21 cellular contexts compared by ENCODE assay signal in the genomic region with DNA sequence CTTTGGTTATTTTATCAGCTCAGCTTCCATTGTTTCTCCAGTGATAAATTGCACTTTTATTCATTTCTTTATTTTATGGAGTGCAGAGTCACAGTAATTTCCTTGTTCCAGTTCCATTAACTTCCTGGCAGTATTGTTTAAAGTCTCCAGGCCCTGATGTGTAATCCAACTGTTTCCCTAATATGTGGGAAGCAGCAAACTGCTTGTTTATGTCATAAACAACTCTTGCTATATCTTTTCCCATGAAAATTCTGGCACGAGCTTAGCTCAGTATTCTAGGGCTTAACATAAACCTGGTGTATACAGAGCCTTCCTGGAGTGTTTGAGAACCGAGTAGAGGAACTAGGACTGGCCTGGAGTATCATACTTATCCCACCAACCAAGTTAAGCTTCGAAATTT.
DNase-seq lines count a peak whose midpoint lies in the region; ATAC-seq, FAIRE-seq and TF ChIP-seq lines count a peak whose summit lies in the region.
"Had no signal": no experiment of that assay in that cellular context is flagged by ENCODE, and none has a peak within 500 bp of the region (broad histone marks: within the 10 kb centered on the region; RNA-seq: fewer than 3 reads in every experiment).

No MANE protein-coding gene starts in this region.

- no peaks in the 10 kb centered on the region for H3K36me3 Mint-ChIP-seq in activated CD4-positive, alpha-beta T cell treated with anti-CD3 and anti-CD28 coated beads, Interleukin-2, amount 10 ng/mL, durations not matched to agents 24 days and 14 days (ENCODE audit: low read depth)
- no peaks in the 10 kb centered on the region for H3K36me3 Mint-ChIP-seq in activated CD4-positive, alpha-beta T cell treated with anti-CD3 and anti-CD28 coated beads for 36 hours (ENCODE audit: low read depth)

- no peak for TF ChIP-seq CTCF in kidney (IDR thresholded peaks at IDR 0.05; ENCODE audit: borderline replicate concordance, extremely low read depth, insufficient read depth)
- TF ChIP-seq CTCF in gastrocnemius medialis (IDR thresholded peaks at IDR 0.05 in 4 of 5, conservative IDR thresholded peaks at IDR 0.05 in 1 of 5): no peak
- TF ChIP-seq CTCF in coronary artery (IDR thresholded peaks at IDR 0.05): no peak

- no peaks in the 10 kb centered on the region for H3K9me3 Mint-ChIP-seq in activated CD4-positive, alpha-beta T cell treated with anti-CD3 and anti-CD28 coated beads, Interleukin-2, amount 10 ng/mL, durations not matched to agents 24 days and 14 days
- H3K9me3 Mint-ChIP-seq in activated CD4-positive, alpha-beta T cell treated with anti-CD3 and anti-CD28 coated beads for 36 hours (ENCODE audit: low read depth): no peaks in the 10 kb centered on the region

- POLR2A ChIA-PET in activated CD4-positive, alpha-beta T cell treated with anti-CD3 and anti-CD28 coated beads for 36 hours (lab: Charles Lee): no interaction called here

- no peak for ATAC-seq in activated CD4-positive, alpha-beta T cell treated with anti-CD3 and anti-CD28 coated beads for 36 hours
- ATAC-seq in gastrocnemius medialis: peak in 1 of 2 donors; percentile 68

- CTCF ChIA-PET in activated CD4-positive, alpha-beta T cell treated with anti-CD3 and anti-CD28 coated beads for 36 hours (lab: Charles Lee): no interaction called here

- peak; percentile 10 for DNase-seq in activated CD4-positive, alpha-beta T cell treated with anti-CD3 and anti-CD28 coated beads, Interleukin-2, amount 10 ng/mL, durations not matched to agents 24 days and 14 days
- no peak for DNase-seq in activated CD4-positive, alpha-beta T cell treated with anti-CD3 and anti-CD28 coated beads for 36 hours
- peak; percentile 25 to 79 for DNase-seq in dermis microvascular lymphatic vessel endothelial cell (ENCODE audit: low read depth in 2 of 2)
- DNase-seq in kidney: no peak
- DNase-seq in gastrocnemius medialis: no peak
- no peak for DNase-seq in NCI-H1092 treated with DMSO at 0.1 percent for 48 hours (lab: John Stamatoyannopoulos, UW)
- no peak for DNase-seq in G401 (ENCODE audit: low spot score)
- DNase-seq in coronary artery (ENCODE audit: low spot score): no peak
- DNase-seq: AML-193, DMS79 treated with DMSO at 0.1 percent for 48 hours, KBM-7, NCI-H1105 treated with DMSO at 0.1 percent for 48 hours, NCI-H1694, NCI-H2081 treated with DMSO at 0.1 percent for 48 hours, NCI-H510A, NCI-H748 treated with DMSO at 0.1 percent for 48 hours, SHP77 treated with DMSO at 0.1 percent for 48 hours had no signal

- intact Hi-C loops in activated CD4-positive, alpha-beta T cell treated with anti-CD3 and anti-CD28 coated beads, Interleukin-2, amount 10 ng/mL, durations not matched to agents 24 days and 14 days (cut with micrococcal nuclease): no loop called here
- intact Hi-C loops in activated CD4-positive, alpha-beta T cell treated with anti-CD3 and anti-CD28 coated beads for 36 hours (cut with DNase I, micrococcal nuclease): no loop called here
- intact Hi-C loops in kidney (cut with DNase I): no loop called here
- intact Hi-C loops in gastrocnemius medialis (cut with DNase I; ENCODE audit: low total_unique reads): no loop called here

- H3K27ac Mint-ChIP-seq in activated CD4-positive, alpha-beta T cell treated with anti-CD3 and anti-CD28 coated beads, Interleukin-2, amount 10 ng/mL, durations not matched to agents 24 days and 14 days: no peak overlapping the region
- no peak overlapping the region for H3K27ac Mint-ChIP-seq in activated CD4-positive, alpha-beta T cell treated with anti-CD3 and anti-CD28 coated beads for 36 hours

- H3K27me3 Mint-ChIP-seq in activated CD4-positive, alpha-beta T cell treated with anti-CD3 and anti-CD28 coated beads, Interleukin-2, amount 10 ng/mL, durations not matched to agents 24 days and 14 days: no peaks in the 10 kb centered on the region
- peaks cover 12% of the 10 kb centered on the region for H3K27me3 Mint-ChIP-seq in activated CD4-positive, alpha-beta T cell treated with anti-CD3 and anti-CD28 coated beads for 36 hours

- H3K4me3 ChIP-seq in kidney (ENCODE audit: low read length in 2 of 2): no peak overlapping the region
- H3K4me3 ChIP-seq in gastrocnemius medialis: no peak overlapping the region
- H3K4me3 ChIP-seq in coronary artery: no peak overlapping the region

- no peak overlapping the region for H3K4me3 Mint-ChIP-seq in activated CD4-positive, alpha-beta T cell treated with anti-CD3 and anti-CD28 coated beads, Interleukin-2, amount 10 ng/mL, durations not matched to agents 24 days and 14 days
- no peak overlapping the region for H3K4me3 Mint-ChIP-seq in activated CD4-positive, alpha-beta T cell treated with anti-CD3 and anti-CD28 coated beads for 36 hours

- H3K27me3 ChIP-seq in gastrocnemius medialis: no peaks in the 10 kb centered on the region

- H3K27ac ChIP-seq in kidney (ENCODE audit: low read depth in 2 of 2, low read length in 2 of 2): peak overlapping the region; percentile 13 to 26
- peak overlapping the region; percentile 37 to 65 (median 60) for H3K27ac ChIP-seq in gastrocnemius medialis
- H3K27ac ChIP-seq in coronary artery: no peak overlapping the region
- H3K27ac ChIP-seq: 22Rv1, C4-2B had no signal

- H3K9ac ChIP-seq in kidney (ENCODE audit: low read length in 2 of 2): no peak overlapping the region

- FAIRE-seq in kidney (lab: Jason Lieb, UNC): no peak
- FAIRE-seq: G401.6, H1 had no signal

- H3K9me3 ChIP-seq in kidney (ENCODE audit: control insufficient read depth in 1 of 2, low read length in 2 of 2) (no peaks in the 10 kb centered on the region), gastrocnemius medialis (no peaks in the 10 kb centered on the region)

- H3K36me3 ChIP-seq in kidney (ENCODE audit: control insufficient read depth in 1 of 2, insufficient read depth in 2 of 2, low read length in 2 of 2) (no peaks in the 10 kb centered on the region), gastrocnemius medialis (no peaks in the 10 kb centered on the region)

- TF ChIP-seq POLR2A in gastrocnemius medialis (IDR thresholded peaks at IDR 0.05): no peak

- H3K4me1 Mint-ChIP-seq in activated CD4-positive, alpha-beta T cell treated with anti-CD3 and anti-CD28 coated beads, Interleukin-2, amount 10 ng/mL, durations not matched to agents 24 days and 14 days: no peaks in the 10 kb centered on the region
- H3K4me1 Mint-ChIP-seq in activated CD4-positive, alpha-beta T cell treated with anti-CD3 and anti-CD28 coated beads for 36 hours: no peaks in the 10 kb centered on the region

- in situ Hi-C loops in gastrocnemius medialis (cut with MboI; ENCODE audit: low sequenced_read_pairs in 4 of 4) (no loop called here), G401 (cut with HindIII; ENCODE audit: low sequenced_read_pairs) (no loop called here)

- H3K4me1 ChIP-seq in kidney (ENCODE audit: control insufficient read depth in 1 of 2, insufficient read depth in 1 of 2, low read depth in 1 of 2, low read length in 2 of 2) (no peaks in the 10 kb centered on the region), gastrocnemius medialis (no peaks in the 10 kb centered on the region)

Comparison
In these comparisons a context has a peak if more than half of its experiments do, and no peak if none do; other contexts are left out.
1. DNase-seq: peak in activated CD4-positive, alpha-beta T cell treated with anti-CD3 and anti-CD28 coated beads, Interleukin-2, amount 10 ng/mL, durations not matched to agents 24 days and 14 days (single experiment) and dermis microvascular lymphatic vessel endothelial cell (2 of 2); none in activated CD4-positive, alpha-beta T cell treated with anti-CD3 and anti-CD28 coated beads for 36 hours (single experiment), kidney (single experiment), gastrocnemius medialis (0 of 2), NCI-H1092 treated with DMSO at 0.1 percent for 48 hours (single experiment), G401 (single experiment) and coronary artery (single experiment).
2. H3K27ac ChIP-seq: peak in kidney (2 of 2) and gastrocnemius medialis (4 of 4); none in coronary artery (0 of 2).